23 cellular contexts compared by ENCODE assay signal in the genomic region with DNA sequence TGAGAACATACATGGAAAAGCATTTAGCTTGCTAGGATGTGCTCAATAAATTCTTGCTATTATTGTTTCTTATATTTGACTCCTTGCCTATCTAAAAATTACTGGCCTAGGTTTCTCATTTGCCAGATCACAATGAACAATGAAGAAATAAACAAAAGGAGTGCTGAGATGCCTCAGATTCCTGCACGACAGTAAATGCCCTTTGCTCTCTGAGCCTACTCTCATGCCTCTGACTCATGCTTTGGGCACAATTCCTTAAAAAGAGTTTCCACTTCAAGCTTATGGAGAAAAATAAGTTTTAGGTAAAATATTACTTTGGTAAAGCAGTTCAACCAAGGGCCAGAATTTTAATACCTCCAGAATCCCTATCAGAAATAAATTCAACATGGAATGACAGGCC. TPM values are rescaled to one million over a fixed set of nuclear protein-coding genes. Genes with fewer than 3 reads are reported as not detected.
A peak's percentile ranks its signal among the peaks of the same experiment; 100 is the strongest.
DNase-seq lines count a peak whose midpoint lies in the region; ATAC-seq and TF ChIP-seq lines count a peak whose summit lies in the region.
"Had no signal": no experiment of that assay in that cellular context is flagged by ENCODE, and none has a peak within 500 bp of the region (broad histone marks: within the 10 kb centered on the region; RNA-seq: fewer than 3 reads in every experiment).

No MANE protein-coding gene starts in this region.

- H3K4me1 Mint-ChIP-seq in neural progenitor cell = peaks cover 19% of the 10 kb centered on the region
- H3K4me1 Mint-ChIP-seq in activated CD4-positive, alpha-beta memory T cell treated with anti-CD3 and anti-CD28 coated beads for 36 hours (ENCODE audit: low read depth) = no peaks in the 10 kb centered on the region

- no peaks in the 10 kb centered on the region for H3K9me3 Mint-ChIP-seq in neural progenitor cell
- H3K9me3 Mint-ChIP-seq in activated CD4-positive, alpha-beta memory T cell treated with anti-CD3 and anti-CD28 coated beads for 36 hours = no peaks in the 10 kb centered on the region

- H3K4me3 ChIP-seq in neural progenitor cell (no peak overlapping the region), SJCRH30 (no peak overlapping the region)
- H3K4me3 ChIP-seq: BLaER1 treated with 17β-estradiol and CSF1 and Interleukin-3, amounts not matched to agents 10 nM and 100 nM; esophagus squamous epithelium; lung; ovary; upper lobe of right lung had no signal

- H3K4me2 ChIP-seq in neural progenitor cell = no peak overlapping the region
- H3K4me2 ChIP-seq: BLaER1 treated with 17β-estradiol and CSF1 and Interleukin-3, amounts not matched to agents 10 nM and 100 nM had no signal

- H3K9me3 ChIP-seq in neural progenitor cell (ENCODE audit: low read depth) (no peaks in the 10 kb centered on the region), SJCRH30 (replicated peaks) (no peaks in the 10 kb centered on the region)
- H3K9me3 ChIP-seq: BLaER1 treated with 17β-estradiol and CSF1 and Interleukin-3, amounts not matched to agents 10 nM and 100 nM; esophagus squamous epithelium; ovary; upper lobe of right lung had no signal

- H2AFZ ChIP-seq in neural progenitor cell (replicated peaks) = no peak overlapping the region

- no peaks in the 10 kb centered on the region for H3K27me3 ChIP-seq in neural progenitor cell
- no peaks in the 10 kb centered on the region for H3K27me3 ChIP-seq in SJCRH30
- H3K27me3 ChIP-seq: BLaER1 treated with 17β-estradiol and CSF1 and Interleukin-3, amounts not matched to agents 10 nM and 100 nM; ovary; upper lobe of right lung had no signal

- no peak overlapping the region for H3K9ac ChIP-seq in neural progenitor cell
- H3K9ac ChIP-seq: BLaER1 treated with 17β-estradiol and CSF1 and Interleukin-3, amounts not matched to agents 10 nM and 100 nM had no signal

- H3K27me3 Mint-ChIP-seq in neural progenitor cell (ENCODE audit: insufficient read depth, low read depth) = peaks cover 3% of the 10 kb centered on the region
- no peaks in the 10 kb centered on the region for H3K27me3 Mint-ChIP-seq in activated CD4-positive, alpha-beta memory T cell treated with anti-CD3 and anti-CD28 coated beads for 36 hours

- H3F3A ChIP-seq in neural progenitor cell (ENCODE audit: low read depth) = no peaks in the 10 kb centered on the region

- intact Hi-C loops in activated CD4-positive, alpha-beta memory T cell treated with anti-CD3 and anti-CD28 coated beads for 36 hours (cut with micrococcal nuclease) = no loop called here

- H3K4me1 ChIP-seq in neural progenitor cell (peaks cover 12% of the 10 kb centered on the region), SJCRH30 (no peaks in the 10 kb centered on the region)
- H3K4me1 ChIP-seq: esophagus squamous epithelium, upper lobe of right lung had no signal

- H3K36me3 Mint-ChIP-seq in neural progenitor cell = no peaks in the 10 kb centered on the region
- H3K36me3 Mint-ChIP-seq in activated CD4-positive, alpha-beta memory T cell treated with anti-CD3 and anti-CD28 coated beads for 36 hours = no peaks in the 10 kb centered on the region

- ATAC-seq in stimulated activated naive CD8-positive, alpha-beta T cell treated with anti-CD3 and anti-CD28 coated beads, Interleukin-15, Interleukin-2, amounts not matched to agents 100 U/mL and 50 U/mL, for 24 hours = no peak
- ATAC-seq: upper lobe of right lung had no signal

- no peak overlapping the region for H3K27ac ChIP-seq in neural progenitor cell
- H3K27ac ChIP-seq in SJCRH30 = no peak overlapping the region
- H3K27ac ChIP-seq: BLaER1 treated with 17β-estradiol and CSF1 and Interleukin-3, amounts not matched to agents 10 nM and 100 nM; esophagus squamous epithelium; ovary; RWPE1; upper lobe of right lung had no signal

- H3K36me3 ChIP-seq in neural progenitor cell = no peaks in the 10 kb centered on the region
- no peaks in the 10 kb centered on the region for H3K36me3 ChIP-seq in SJCRH30
- H3K36me3 ChIP-seq: BLaER1 treated with 17β-estradiol and CSF1 and Interleukin-3, amounts not matched to agents 10 nM and 100 nM; esophagus squamous epithelium; ovary; upper lobe of right lung had no signal

- H4K20me1 ChIP-seq in neural progenitor cell (ENCODE audit: low read depth) = no peaks in the 10 kb centered on the region
- H4K20me1 ChIP-seq: BLaER1 treated with 17β-estradiol and CSF1 and Interleukin-3, amounts not matched to agents 10 nM and 100 nM had no signal

- no peak overlapping the region for H3K27ac Mint-ChIP-seq in neural progenitor cell
- no peak overlapping the region for H3K27ac Mint-ChIP-seq in activated CD4-positive, alpha-beta memory T cell treated with anti-CD3 and anti-CD28 coated beads for 36 hours

- no peak overlapping the region for H3K4me3 Mint-ChIP-seq in neural progenitor cell
- H3K4me3 Mint-ChIP-seq in activated CD4-positive, alpha-beta memory T cell treated with anti-CD3 and anti-CD28 coated beads for 36 hours = no peak overlapping the region

- no peaks in the 10 kb centered on the region for H3K79me2 ChIP-seq in neural progenitor cell (ENCODE audit: low read depth)

- POLR2A ChIA-PET in activated CD4-positive, alpha-beta memory T cell treated with anti-CD3 and anti-CD28 coated beads for 36 hours (lab: Charles Lee) = no interaction called here

- no peak for TF ChIP-seq CTCF in neural progenitor cell (IDR thresholded peaks at IDR 0.05)

- CTCF ChIA-PET in activated CD4-positive, alpha-beta memory T cell treated with anti-CD3 and anti-CD28 coated beads for 36 hours (lab: Charles Lee) = no interaction called here

- DNase-seq in COLO829 (ENCODE audit: low spot score) (peak; percentile 79), LoVo (ENCODE audit: low spot score) (peak; percentile 85), foreskin melanocyte (peak; percentile 84), neural progenitor cell (ENCODE audit: low spot score) (peak; percentile 53), SJCRH30 (no peak), GM19238 (ENCODE audit: insufficient read length, low spot score) (no peak)
- DNase-seq in stimulated activated naive CD8-positive, alpha-beta T cell treated with anti-CD3 and anti-CD28 coated beads, Interleukin-15, Interleukin-2, amounts not matched to agents 100 U/mL and 50 U/mL, for 24 hours = no peak
- no peak for DNase-seq in activated CD4-positive, alpha-beta memory T cell treated with anti-CD3 and anti-CD28 coated beads for 36 hours
- DNase-seq: activated CD4-positive, alpha-beta T cell treated with anti-CD3 and anti-CD28 coated beads, Interleukin-2, amount 50 U/mL, for 48 hours; activated T-cell treated with anti-CD3 and anti-CD28 coated beads for 4 hours; amniotic stem cell; central memory CD4-positive, alpha-beta T cell; DMS 273 treated with DMSO at 0.1 percent for 48 hours; esophagus squamous epithelium; NCI-H1092; NCI-H2081 treated with DMSO at 0.1 percent for 48 hours; NCI-H510A treated with DMSO at 0.1 percent for 48 hours; ovary; upper lobe of right lung had no signal

RNA-seq across cellular contexts. Expression of gene GRIN2B, which starts 30.9 kb away (rescaled TPM):
- total RNA-seq in neural progenitor cell (ENCODE audit: low replicate concordance) = 0.52 and 1.3 TPM in 2 replicates
- total RNA-seq in SJCRH30 (2014; rRNA removed; shearing (Covaris generic)) = under 0.01 and 0.13 TPM in 2 replicates
- not detected for total RNA-seq in activated CD4-positive, alpha-beta memory T cell treated with anti-CD3 and anti-CD28 coated beads for 36 hours
- total RNA-seq: T-helper 1 cell treated with Interleukin-12 subunit alpha and Interleukin-12 subunit beta and Interleukin-4 antibody, amounts not matched to agents 30 ng/mL and 1 ng/mL, for 36 hours had no signal

Comparison
In these comparisons a context has a peak if more than half of its experiments do, and no peak if none do; other contexts are left out.
1. DNase-seq: peak in COLO829 (single experiment), LoVo (single experiment), foreskin melanocyte (single experiment) and neural progenitor cell (single experiment); none in stimulated activated naive CD8-positive, alpha-beta T cell treated with anti-CD3 and anti-CD28 coated beads, Interleukin-15, Interleukin-2, amounts not matched to agents 100 U/mL and 50 U/mL, for 24 hours (single experiment), SJCRH30 (0 of 2), GM19238 (single experiment) and activated CD4-positive, alpha-beta memory T cell treated with anti-CD3 and anti-CD28 coated beads for 36 hours (single experiment).